Comparison of ENCODE assay signal across 1 cellular context in genomic region chr20:63459070-63459380, GRCh38.
TF ChIP-seq lines count a peak whose summit lies in the region.

No MANE protein-coding gene starts in this region.

TF ChIP-seq in H1, 55 proteins besides CTCF, POLR2A, EP300 and RAD21:
- TF ChIP-seq RXRA (IDR thresholded peaks at IDR 0.05; ENCODE audit: insufficient read depth, low read depth, low read length) = no peak
- no peak for TF ChIP-seq JUN (IDR thresholded peaks at IDR 0.05; ENCODE audit: low read depth, low read length)
- TF ChIP-seq SIX5 (IDR thresholded peaks at IDR 0.05; ENCODE audit: low read depth, low read length) = no peak
- TF ChIP-seq YY1 (IDR thresholded peaks at IDR 0.05; ENCODE audit: low read depth, low read length) = no peak
- TF ChIP-seq CHD2 (IDR thresholded peaks at IDR 0.05; ENCODE audit: low read length) = no peak
- no peak for TF ChIP-seq KDM1A (IDR thresholded peaks at IDR 0.05; ENCODE audit: borderline replicate concordance, low read length)
- no peak for TF ChIP-seq SIRT6 (IDR thresholded peaks at IDR 0.05; ENCODE audit: low read length)
- TF ChIP-seq SP2 (IDR thresholded peaks at IDR 0.05; ENCODE audit: low read length) = no peak
- no peak for TF ChIP-seq RNF2 (IDR thresholded peaks at IDR 0.05; ENCODE audit: borderline replicate concordance, low read depth, low read length, missing control alignments, poor library complexity, severe bottlenecking)
- TF ChIP-seq EZH2 (IDR thresholded peaks at IDR 0.05; ENCODE audit: low read depth, low read length, severe bottlenecking) = no peak
- TF ChIP-seq CHD1 (IDR thresholded peaks at IDR 0.05; ENCODE audit: low read depth, low read length) = no peak
TF ChIP-seq in H1: peak in this region for 0.
